Comparison of ENCODE assay signal across 33 cellular contexts in genomic region chr12:34286483-34286882, GRCh38.
"Had no signal": no experiment of that assay in that cellular context is flagged by ENCODE, and none has a peak within 500 bp of the region (broad histone marks: within the 10 kb centered on the region; RNA-seq: fewer than 3 reads in every experiment).

No MANE protein-coding gene starts in this region.

- ATAC-seq: activated CD4-positive, CD25-positive, alpha-beta regulatory T cell treated with anti-CD3 and anti-CD28 coated beads, Interleukin-2, amount 50 U/mL, for 24 hours; activated CD8-positive, alpha-beta T cell treated with anti-CD3 and anti-CD28 coated beads for 36 hours; activated naive CD4-positive, alpha-beta T cell treated with anti-CD3 and anti-CD28 coated beads, Interleukin-2, amount 50 U/mL, for 72 hours; activated T-cell treated with anti-CD3 and anti-CD28 coated beads, Interleukin-2, amount 50 U/mL, for 4 hours; activated T-helper 17 cell treated with anti-CD3 and anti-CD28 coated beads, Interleukin-2, amount 50 U/mL, for 72 hours; esophagus mucosa; heart left ventricle; T-helper 17 cell had no signal

- H3K27me3 Mint-ChIP-seq: activated B cell treated with CpG ODN at 0.5 μM for 24 hours; activated CD8-positive, alpha-beta T cell treated with anti-CD3 and anti-CD28 coated beads for 36 hours; activated naive CD4-positive, alpha-beta T cell treated with anti-CD3 and anti-CD28 coated beads, Interleukin-2, amount 10 ng/mL, durations not matched to agents 7 days and 5 days; activated naive CD8-positive, alpha-beta T cell treated with anti-CD3 and anti-CD28 coated beads, Interleukin-2, amount 10 ng/mL, durations not matched to agents 7 days and 5 days; activated T-helper 17 cell treated with anti-CD3 and anti-CD28 coated beads, Interleukin-2, amount 50 U/mL, for 72 hours; brain; central memory CD8-positive, alpha-beta T cell; dendritic cell treated with granulocyte-macrophage colony-stimulating factor and Interleukin-4, amounts not matched to agents 40 ng/mL and 50 ng/mL, for 4 days; T-helper 17 cell had no signal

- H3K36me3 Mint-ChIP-seq: activated naive CD4-positive, alpha-beta T cell treated with anti-CD3 and anti-CD28 coated beads, Interleukin-2, amount 10 ng/mL, durations not matched to agents 7 days and 5 days; activated naive CD8-positive, alpha-beta T cell treated with anti-CD3 and anti-CD28 coated beads, Interleukin-2, amount 10 ng/mL, durations not matched to agents 7 days and 5 days; brain had no signal

- DNase-seq: activated B cell treated with CpG ODN at 0.5 μM for 24 hours; activated CD4-positive, alpha-beta T cell treated with anti-CD3 and anti-CD28 coated beads for 48 hours; activated CD4-positive, alpha-beta T cell treated with anti-CD3 and anti-CD28 coated beads, Interleukin-2, amount 50 U/mL, for 1 hour; activated CD4-positive, alpha-beta T cell treated with anti-CD3 and anti-CD28 coated beads, Interleukin-2, amount 50 U/mL, for 48 hours; activated CD8-positive, alpha-beta memory T cell treated with anti-CD3 and anti-CD28 coated beads for 24 hours; activated CD8-positive, alpha-beta T cell treated with anti-CD3 and anti-CD28 coated beads for 36 hours; activated gamma-delta T cell; activated naive CD4-positive, alpha-beta T cell; activated naive CD4-positive, alpha-beta T cell treated with anti-CD3 and anti-CD28 coated beads, Interleukin-2, amount 10 ng/mL, durations not matched to agents 7 days and 5 days; activated naive CD8-positive, alpha-beta T cell treated with anti-CD3 and anti-CD28 coated beads, Interleukin-2, amount 10 ng/mL, durations not matched to agents 7 days and 5 days; activated T-cell treated with anti-CD3 and anti-CD28 coated beads, Interleukin-2, amount 50 U/mL, for 4 hours; effector memory CD4-positive, alpha-beta T cell; foreskin fibroblast; glutamatergic neuron; T-helper 1 cell; T-helper 17 cell; T1000; WERI-Rb-1 had no signal

- H3K4me1 Mint-ChIP-seq: activated B cell treated with CpG ODN at 0.5 μM for 24 hours; activated naive CD4-positive, alpha-beta T cell treated with anti-CD3 and anti-CD28 coated beads, Interleukin-2, amount 10 ng/mL, durations not matched to agents 7 days and 5 days; activated naive CD8-positive, alpha-beta T cell treated with anti-CD3 and anti-CD28 coated beads, Interleukin-2, amount 10 ng/mL, durations not matched to agents 7 days and 5 days; activated T-helper 17 cell treated with anti-CD3 and anti-CD28 coated beads, Interleukin-2, amount 50 U/mL, for 72 hours; brain; central memory CD8-positive, alpha-beta T cell; endodermal cell; T-helper 17 cell had no signal

- H3K9me3 Mint-ChIP-seq: endodermal cell had no signal

- H3K27me3 ChIP-seq: ascending aorta, breast epithelium, cardiac muscle cell, heart left ventricle had no signal

- H3K4me3 ChIP-seq: ascending aorta, breast epithelium, cardiac muscle cell, coronary artery, dorsolateral prefrontal cortex, heart left ventricle had no signal

- H3K4me3 Mint-ChIP-seq: activated B cell treated with CpG ODN at 0.5 μM for 24 hours; activated CD8-positive, alpha-beta T cell treated with anti-CD3 and anti-CD28 coated beads for 36 hours; activated naive CD4-positive, alpha-beta T cell treated with anti-CD3 and anti-CD28 coated beads, Interleukin-2, amount 10 ng/mL, durations not matched to agents 7 days and 5 days; activated naive CD8-positive, alpha-beta T cell treated with anti-CD3 and anti-CD28 coated beads, Interleukin-2, amount 10 ng/mL, durations not matched to agents 7 days and 5 days; activated T-cell treated with anti-CD3 and anti-CD28 coated beads, Interleukin-2, amount 50 U/mL, for 4 hours; activated T-helper 17 cell treated with anti-CD3 and anti-CD28 coated beads, Interleukin-2, amount 50 U/mL, for 72 hours; brain; central memory CD8-positive, alpha-beta T cell; dendritic cell treated with granulocyte-macrophage colony-stimulating factor and Interleukin-4, amounts not matched to agents 40 ng/mL and 50 ng/mL, for 4 days; endodermal cell; T-helper 17 cell; T-helper 2 cell treated with Interferon-gamma antibody and Interleukin-4, amounts not matched to agents 5 μg/mL and 100 μg/mL, for 36 hours had no signal

- H3K4me1 ChIP-seq: ascending aorta, breast epithelium, heart left ventricle had no signal

- H3K27ac ChIP-seq: ascending aorta, breast epithelium, cardiac muscle cell, coronary artery, dorsolateral prefrontal cortex, heart left ventricle, WERI-Rb-1 had no signal

- H3K36me3 ChIP-seq: ascending aorta, breast epithelium, cardiac muscle cell, heart left ventricle, WERI-Rb-1 had no signal

- H3K27ac Mint-ChIP-seq: activated B cell treated with CpG ODN at 0.5 μM for 24 hours; activated CD8-positive, alpha-beta T cell treated with anti-CD3 and anti-CD28 coated beads for 36 hours; activated naive CD4-positive, alpha-beta T cell treated with anti-CD3 and anti-CD28 coated beads, Interleukin-2, amount 10 ng/mL, durations not matched to agents 7 days and 5 days; activated naive CD4-positive, alpha-beta T cell treated with anti-CD3 and anti-CD28 coated beads, Interleukin-2, amount 50 U/mL, for 72 hours; activated naive CD8-positive, alpha-beta T cell treated with anti-CD3 and anti-CD28 coated beads, Interleukin-2, amount 10 ng/mL, durations not matched to agents 7 days and 5 days; activated T-helper 17 cell treated with anti-CD3 and anti-CD28 coated beads, Interleukin-2, amount 50 U/mL, for 72 hours; brain; dendritic cell treated with granulocyte-macrophage colony-stimulating factor and Interleukin-4, amounts not matched to agents 40 ng/mL and 50 ng/mL, for 4 days; endodermal cell; T-helper 17 cell; T-helper 2 cell treated with Interferon-gamma antibody and Interleukin-4, amounts not matched to agents 5 μg/mL and 100 μg/mL, for 36 hours had no signal
